Comparison of ENCODE assay signal across 21 cellular contexts in genomic region chr12:80752464-80752863, GRCh38. TPM values are rescaled to one million over a fixed set of nuclear protein-coding genes. Genes with fewer than 3 reads are reported as not detected.
DNase-seq lines count a peak whose midpoint lies in the region; TF ChIP-seq lines count a peak whose summit lies in the region.
"Had no signal": no experiment of that assay in that cellular context is flagged by ENCODE, and none has a peak within 500 bp of the region (broad histone marks: within the 10 kb centered on the region; RNA-seq: fewer than 3 reads in every experiment).

No MANE protein-coding gene starts in this region.

- TF ChIP-seq CTCF in fibroblast of mammary gland (conservative IDR thresholded peaks at IDR 0.05; ENCODE audit: control insufficient read depth, insufficient read depth, low read depth, low read length): no peak
- TF ChIP-seq CTCF in osteoblast (IDR thresholded peaks at IDR 0.05; ENCODE audit: extremely low read depth, low read depth, low read length): no peak

- no peak overlapping the region for H3K27ac ChIP-seq in osteoblast (ENCODE audit: low read depth, low read length)
- H3K27ac ChIP-seq: PC-9, SJSA1 had no signal

- H2AFZ ChIP-seq in osteoblast (ENCODE audit: low read length): peak overlapping the region; percentile 49
- H2AFZ ChIP-seq: PC-9 had no signal

- H3K79me2 ChIP-seq in osteoblast (ENCODE audit: insufficient read depth, low read length): no peaks in the 10 kb centered on the region

- no peaks in the 10 kb centered on the region for H4K20me1 ChIP-seq in osteoblast (ENCODE audit: insufficient read depth, low read length)

- H3K9me3 ChIP-seq in adipocyte (ENCODE audit: control insufficient read depth, low read length) (no peaks in the 10 kb centered on the region), osteoblast (ENCODE audit: low read depth, low read length) (no peaks in the 10 kb centered on the region)
- H3K9me3 ChIP-seq: MG63, SJSA1 had no signal

- DNase-seq in ELR (ENCODE audit: low read depth) (peak; percentile 31), adipocyte (ENCODE audit: low read depth) (peak; percentile 27), fibroblast of mammary gland (ENCODE audit: low read depth) (peak; percentile 14), osteoblast (ENCODE audit: insufficient read length, low spot score, missing footprints) (no peak), NCI-H774 (lab: John Stamatoyannopoulos, UW) (no peak), RPMI8226 (no peak), iPS-NIHi11 (ENCODE audit: low spot score) (no peak)
- DNase-seq: Calu3, DMS79 treated with DMSO at 0.1 percent for 48 hours, H7, KG1, MG63, NCI-H2029, NCI-H446 treated with DMSO at 0.1 percent for 48 hours, NCI-H526, PC-9, Right ventricle myocardium superior had no signal

- H3K9ac ChIP-seq in adipocyte (ENCODE audit: low read length): no peak overlapping the region

- H3K4me1 ChIP-seq in adipocyte (ENCODE audit: control insufficient read depth, insufficient read depth, low read length): peaks cover 9% of the 10 kb centered on the region
- H3K4me1 ChIP-seq in osteoblast (ENCODE audit: insufficient read depth, low read length): peaks cover 10% of the 10 kb centered on the region
- H3K4me1 ChIP-seq: SJSA1 had no signal

- H3K36me3 ChIP-seq in adipocyte (ENCODE audit: control insufficient read depth, insufficient read depth, low read length, severe bottlenecking) (no peaks in the 10 kb centered on the region), osteoblast (ENCODE audit: insufficient read depth, low read length) (no peaks in the 10 kb centered on the region)
- H3K36me3 ChIP-seq: MG63, SJSA1 had no signal

- H3K27me3 ChIP-seq in adipocyte (replicated peaks; ENCODE audit: control insufficient read depth, insufficient read depth, low read length): no peaks in the 10 kb centered on the region
- H3K27me3 ChIP-seq in osteoblast (ENCODE audit: insufficient read depth, low read length): no peaks in the 10 kb centered on the region
- H3K27me3 ChIP-seq: MG63, SJSA1 had no signal

- no peak overlapping the region for H3K4me3 ChIP-seq in adipocyte (ENCODE audit: low read length)
- H3K4me3 ChIP-seq in fibroblast of mammary gland (ENCODE audit: control insufficient read depth, low read depth, low read length): no peak overlapping the region
- H3K4me3 ChIP-seq in osteoblast (ENCODE audit: insufficient read depth, low read length): no peak overlapping the region
- H3K4me3 ChIP-seq: MG63, PC-9, SJSA1 had no signal

- no peak overlapping the region for H3K4me2 ChIP-seq in osteoblast (ENCODE audit: insufficient read depth, low read length)
- H3K4me2 ChIP-seq: PC-9 had no signal

RNA-seq across cellular contexts. Expression of gene MYF5, which starts 35.8 kb away (rescaled TPM):
- not detected in 2 replicates for total RNA-seq in osteoblast
- total RNA-seq: A172, Calu3, G401, H7, PC-9, Right ventricle myocardium superior, RPMI7951, SJSA1 had no signal

RNA-seq across cellular contexts. Expression of gene MYF6, which starts 45.0 kb away (rescaled TPM):
- not detected in 2 replicates for total RNA-seq in osteoblast
- total RNA-seq: A172, Calu3, G401, H7, PC-9, Right ventricle myocardium superior, RPMI7951, SJSA1 had no signal

Comparison
In these comparisons a context has a peak if more than half of its experiments do, and no peak if none do; other contexts are left out.
1. DNase-seq: peak in ELR (single experiment), adipocyte (single experiment) and fibroblast of mammary gland (single experiment); none in osteoblast (single experiment), NCI-H774 (single experiment), RPMI8226 (single experiment) and iPS-NIHi11 (single experiment).